In genomic region chr6:156773935-156774871, GRCh38 we compare ENCODE assay signal across 12 cellular contexts. TPM values are rescaled to one million over a fixed set of nuclear protein-coding genes. Genes with fewer than 3 reads are reported as not detected.
DNase-seq lines count a peak whose midpoint lies in the region; ATAC-seq and TF ChIP-seq lines count a peak whose summit lies in the region.
"Had no signal": no experiment of that assay in that cellular context is flagged by ENCODE, and none has a peak within 500 bp of the region (broad histone marks: within the 10 kb centered on the region; RNA-seq: fewer than 3 reads in every experiment).

No MANE protein-coding gene starts in this region.

- H3K36me3 ChIP-seq in mammary epithelial cell (ENCODE audit: insufficient read depth, low read length): no peaks in the 10 kb centered on the region
- H3K36me3 ChIP-seq in neural progenitor cell: no peaks in the 10 kb centered on the region
- H3K36me3 ChIP-seq in aorta (ENCODE audit: control insufficient read depth in 1 of 2, insufficient read depth in 2 of 2, low read length in 1 of 2): no peaks in the 10 kb centered on the region
- H3K36me3 ChIP-seq: BE2C, spleen had no signal

- no peaks in the 10 kb centered on the region for H3K27me3 Mint-ChIP-seq in stimulated activated naive CD8-positive, alpha-beta T cell treated with anti-CD3 and anti-CD28 coated beads, Interleukin-15, Interleukin-2, amounts not matched to agents 100 ng/mL and 50 ng/mL, for 24 hours
- H3K27me3 Mint-ChIP-seq in neural progenitor cell (ENCODE audit: insufficient read depth, low read depth): peaks cover 21% of the 10 kb centered on the region

- no peaks in the 10 kb centered on the region for H3K9me3 Mint-ChIP-seq in stimulated activated naive CD8-positive, alpha-beta T cell treated with anti-CD3 and anti-CD28 coated beads, Interleukin-15, Interleukin-2, amounts not matched to agents 100 ng/mL and 50 ng/mL, for 24 hours
- H3K9me3 Mint-ChIP-seq in neural progenitor cell: no peaks in the 10 kb centered on the region

- H3F3A ChIP-seq in neural progenitor cell (ENCODE audit: low read depth): peaks cover 41% of the 10 kb centered on the region

- TF ChIP-seq CTCF in mammary epithelial cell (conservative IDR thresholded peaks at IDR 0.05 in 1 of 2, IDR thresholded peaks at IDR 0.05 in 1 of 2; ENCODE audit: extremely low read depth in 1 of 2, insufficient read depth in 1 of 2, low read depth in 1 of 2, low read length in 2 of 2): no peak
- no peak for TF ChIP-seq CTCF in neural progenitor cell (IDR thresholded peaks at IDR 0.05)

- CTCF ChIA-PET in mammary epithelial cell (lab: Charles Lee; ENCODE audit: low non-redundant PET): no interaction called here

- DNase-seq in stimulated activated naive CD8-positive, alpha-beta T cell treated with anti-CD3 and anti-CD28 coated beads, Interleukin-15, Interleukin-2, amounts not matched to agents 100 U/mL and 50 U/mL, for 24 hours: no peak
- DNase-seq in mammary epithelial cell (no peak), neural progenitor cell (ENCODE audit: low spot score) (peak; percentile 65), aorta (no peak), NCI-H2171 treated with DMSO at 0.1 percent for 48 hours (lab: John Stamatoyannopoulos, UW) (no peak), medulla oblongata (ENCODE audit: extremely low spot score) (no peak)
- DNase-seq in activated CD8-positive, alpha-beta memory T cell treated with anti-CD3 and anti-CD28 coated beads for 24 hours: no peak
- DNase-seq: BE2C, Kasumi-1, spleen had no signal

- H3K27ac Mint-ChIP-seq in stimulated activated naive CD8-positive, alpha-beta T cell treated with anti-CD3 and anti-CD28 coated beads, Interleukin-15, Interleukin-2, amounts not matched to agents 100 ng/mL and 50 ng/mL, for 24 hours: peak overlapping the region; percentile 64
- H3K27ac Mint-ChIP-seq in neural progenitor cell: no peak overlapping the region

- no peaks in the 10 kb centered on the region for H3K9me3 ChIP-seq in mammary epithelial cell (replicated peaks; ENCODE audit: insufficient read depth, low read length)
- no peaks in the 10 kb centered on the region for H3K9me3 ChIP-seq in neural progenitor cell (ENCODE audit: low read depth)
- no peaks in the 10 kb centered on the region for H3K9me3 ChIP-seq in aorta (ENCODE audit: control insufficient read depth, low read length)
- H3K9me3 ChIP-seq: BE2C, spleen had no signal

- H4K20me1 ChIP-seq in mammary epithelial cell (ENCODE audit: insufficient read depth, low read length) (no peaks in the 10 kb centered on the region), neural progenitor cell (ENCODE audit: low read depth) (peaks cover 34% of the 10 kb centered on the region)

- H3K4me1 Mint-ChIP-seq in stimulated activated naive CD8-positive, alpha-beta T cell treated with anti-CD3 and anti-CD28 coated beads, Interleukin-15, Interleukin-2, amounts not matched to agents 100 ng/mL and 50 ng/mL, for 24 hours (ENCODE audit: low read depth): peaks cover 35% of the 10 kb centered on the region
- peaks cover 38% of the 10 kb centered on the region for H3K4me1 Mint-ChIP-seq in neural progenitor cell

- H2AFZ ChIP-seq in mammary epithelial cell (ENCODE audit: low read depth, low read length) (peak overlapping the region; percentile 53), neural progenitor cell (replicated peaks) (no peak overlapping the region)

- WGBS in mammary epithelial cell (ENCODE audit: low coverage, missing lambda C conversion rate): 67% methylated on average over 15 of the region's 15 CpGs
- WGBS in aorta, 2 donors: 33 to 34% methylated on average over 15 of the region's 15 CpGs

- no peak for ATAC-seq in stimulated activated naive CD8-positive, alpha-beta T cell treated with anti-CD3 and anti-CD28 coated beads, Interleukin-15, Interleukin-2, amounts not matched to agents 100 U/mL and 50 U/mL, for 24 hours
- no peak for ATAC-seq in aorta (ENCODE audit: low FRiP score)
- ATAC-seq: activated CD4-positive, CD25-positive, alpha-beta regulatory T cell treated with anti-CD3 and anti-CD28 coated beads, Interleukin-2, amount 50 U/mL, for 24 hours had no signal

- dilution Hi-C loops in mammary epithelial cell (cut with HindIII; ENCODE audit: low sequenced_read_pairs): loop anchor here (5.0 kb wide), 1 partner anchor 42 kb away; no protein-coding TSS in a partner anchor

- BruUV-seq in mammary epithelial cell (replicated peaks; lab: Mats Ljungman, UMichigan): TSS peak; percentile 72

- in situ Hi-C loops in mammary epithelial cell (cut with MboI; ENCODE audit: low sequenced_read_pairs in 2 of 2): no loop called here

- H3K36me3 Mint-ChIP-seq in stimulated activated naive CD8-positive, alpha-beta T cell treated with anti-CD3 and anti-CD28 coated beads, Interleukin-15, Interleukin-2, amounts not matched to agents 100 ng/mL and 50 ng/mL, for 24 hours (ENCODE audit: low read depth): peaks cover 5% of the 10 kb centered on the region
- no peaks in the 10 kb centered on the region for H3K36me3 Mint-ChIP-seq in neural progenitor cell

- no peak overlapping the region for H3K27ac ChIP-seq in mammary epithelial cell (ENCODE audit: insufficient read depth, low read depth, low read length)
- H3K27ac ChIP-seq in neural progenitor cell: no peak overlapping the region
- peak overlapping the region; percentile 23 to 29 for H3K27ac ChIP-seq in aorta (ENCODE audit: low read depth in 1 of 2, low read length in 2 of 2)

- intact Hi-C loops in mammary epithelial cell (cut with micrococcal nuclease): no loop called here
- intact Hi-C loops in aorta (cut with DNase I): loop anchor here (5.0 to 10.0 kb wide), 2 partner anchors 52 to 411 kb away; no protein-coding TSS in a partner anchor

- no peak overlapping the region for H3K4me3 Mint-ChIP-seq in stimulated activated naive CD8-positive, alpha-beta T cell treated with anti-CD3 and anti-CD28 coated beads, Interleukin-15, Interleukin-2, amounts not matched to agents 100 ng/mL and 50 ng/mL, for 24 hours
- peak overlapping the region; percentile 66 for H3K4me3 Mint-ChIP-seq in neural progenitor cell

- H3K4me1 ChIP-seq in mammary epithelial cell (ENCODE audit: insufficient read depth, low read length): peaks cover 19% of the 10 kb centered on the region
- H3K4me1 ChIP-seq in neural progenitor cell: peaks cover 34% of the 10 kb centered on the region
- no peaks in the 10 kb centered on the region for H3K4me1 ChIP-seq in aorta (ENCODE audit: control insufficient read depth in 1 of 2, insufficient read depth in 2 of 2, low read length in 2 of 2)
- H3K4me1 ChIP-seq: BE2C had no signal

- no peak overlapping the region for H3K4me3 ChIP-seq in mammary epithelial cell (replicated peaks in 1 of 3; ENCODE audit: insufficient read depth in 1 of 3, low read depth in 2 of 3, low read length in 3 of 3)
- H3K4me3 ChIP-seq in neural progenitor cell: peak overlapping the region; percentile 23
- H3K4me3 ChIP-seq in aorta (ENCODE audit: low read length in 2 of 2): peak overlapping the region in 1 of 2 donors; percentile 43
- H3K4me3 ChIP-seq: spleen had no signal

- H3K79me2 ChIP-seq in mammary epithelial cell (ENCODE audit: insufficient read depth, low read length) (peaks cover 24% of the 10 kb centered on the region), neural progenitor cell (ENCODE audit: low read depth) (peaks cover 38% of the 10 kb centered on the region)

- H3K27me3 ChIP-seq in mammary epithelial cell (ENCODE audit: insufficient read depth, low read length) (no peaks in the 10 kb centered on the region), neural progenitor cell (no peaks in the 10 kb centered on the region), aorta (ENCODE audit: control insufficient read depth in 1 of 2, insufficient read depth in 2 of 2, low read length in 1 of 2) (no peaks in the 10 kb centered on the region)
- H3K27me3 ChIP-seq: BE2C, spleen had no signal

- H3K4me2 ChIP-seq in mammary epithelial cell (ENCODE audit: insufficient read depth, low read depth, low read length) (peak overlapping the region; percentile 75), neural progenitor cell (peak overlapping the region; percentile 80)

- H3K9ac ChIP-seq in mammary epithelial cell (ENCODE audit: insufficient read depth, low read length): no peak overlapping the region
- H3K9ac ChIP-seq in neural progenitor cell: no peak overlapping the region

RNA-seq across cellular contexts. Expression of gene ARID1B, which starts 3.0 kb away (rescaled TPM):
- total RNA-seq in mammary epithelial cell (10 to 100 TPM; 42.5 to 53.7 TPM), neural progenitor cell (ENCODE audit: low replicate concordance) (52.8 and 62.1 TPM in 2 replicates), aorta (100 to 1,000 TPM in 1 of 2 donors, 10 to 100 TPM in 1; 92.0 to 143 TPM)
- polyA plus RNA-seq in mammary epithelial cell (19.7 TPM), aorta (10 to 100 TPM in 1 of 2 donors, 1 to 10 TPM in 1; 6.5 to 16.9 TPM)
- polyA minus RNA-seq in mammary epithelial cell: 93.6 TPM

Comparison
In these comparisons a context has a peak if more than half of its experiments do, and no peak if none do; other contexts are left out.
1. H3K27ac ChIP-seq: peak in aorta (2 of 2); none in mammary epithelial cell (single experiment) and neural progenitor cell (single experiment).